ENCODE assay signal across 9 cellular contexts in the genomic region with DNA sequence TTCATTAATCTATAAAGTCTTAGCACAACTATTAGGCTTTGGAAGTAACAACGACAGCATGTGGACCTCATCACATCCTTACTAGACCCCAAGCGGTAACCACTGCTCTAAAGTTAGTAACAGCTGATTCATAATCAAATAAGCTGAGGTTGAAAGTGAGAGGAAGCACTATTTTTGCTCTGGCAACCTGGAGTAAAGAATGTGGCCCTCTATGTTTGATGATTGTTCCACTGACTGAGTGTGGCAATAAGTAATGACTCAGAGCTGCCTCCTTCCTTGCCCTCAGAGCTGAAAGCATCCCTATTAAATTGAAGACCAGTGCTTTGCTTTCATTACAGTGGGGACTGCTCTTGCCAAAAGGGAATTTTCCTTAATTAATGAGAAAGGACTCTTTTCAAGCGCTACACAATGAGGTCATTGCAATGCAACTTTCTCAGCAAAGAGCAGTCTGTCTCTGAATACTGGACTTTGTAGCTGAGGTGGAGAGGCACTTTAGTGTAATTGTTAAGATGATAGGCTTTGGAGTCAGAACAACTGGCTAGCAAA.
DNase-seq lines count a peak whose midpoint lies in the region; ATAC-seq and TF ChIP-seq lines count a peak whose summit lies in the region.
"Had no signal": no experiment of that assay in that cellular context is flagged by ENCODE, and none has a peak within 500 bp of the region (broad histone marks: within the 10 kb centered on the region; RNA-seq: fewer than 3 reads in every experiment).

No MANE protein-coding gene starts in this region.

- H3K9me3 ChIP-seq in OCI-LY7 (ENCODE audit: low read length) (no peaks in the 10 kb centered on the region), upper lobe of right lung (no peaks in the 10 kb centered on the region)

- H3K79me2 ChIP-seq in OCI-LY7 (ENCODE audit: insufficient read depth, low read depth, low read length) = no peaks in the 10 kb centered on the region

- H3K27me3 ChIP-seq in upper lobe of right lung = no peaks in the 10 kb centered on the region

- intact Hi-C loops in OCI-LY7 (cut with micrococcal nuclease; ENCODE audit: unreplicated experiment) (no loop called here), upper lobe of right lung (cut with DNase I) (no loop called here)

- POLR2A ChIA-PET in OCI-LY7 (lab: Charles Lee) = no interaction called here

- TF ChIP-seq CTCF in GM12865 (IDR thresholded peaks at IDR 0.05; ENCODE audit: insufficient read depth, low read depth, low read length, missing control alignments) (no peak), OCI-LY7 (conservative IDR thresholded peaks at IDR 0.05; ENCODE audit: low read length) (no peak), upper lobe of right lung (IDR thresholded peaks at IDR 0.05) (no peak)

- H3K4me1 ChIP-seq in OCI-LY7 (ENCODE audit: insufficient read depth, low read length, poor library complexity, severe bottlenecking) (no peaks in the 10 kb centered on the region), upper lobe of right lung (no peaks in the 10 kb centered on the region)

- no TSS peak for BruUV-seq in OCI-LY7 (replicated peaks; lab: Mats Ljungman, UMichigan)

- DNase-seq in GM12865 (ENCODE audit: low read depth) (peak; percentile 86), HS-5 (ENCODE audit: low read depth) (peak; percentile 90), cerebellar cortex (ENCODE audit: low spot score) (peak; percentile 0), skeletal muscle cell (ENCODE audit: low read depth) (peak; percentile 82), KG1 (lab: John Stamatoyannopoulos, UW) (no peak), OCI-LY7 (ENCODE audit: low spot score) (no peak), upper lobe of right lung (no peak)

- no peaks in the 10 kb centered on the region for H3K9me2 ChIP-seq in OCI-LY7 (ENCODE audit: insufficient read depth, low read length)

- ATAC-seq in GM21723 (IDR thresholded peaks at IDR 0.05; ENCODE audit: unreplicated experiment) (peak; percentile 94), upper lobe of right lung (no peak)
- ATAC-seq: K562 had no signal

- no peaks in the 10 kb centered on the region for H4K20me1 ChIP-seq in OCI-LY7 (ENCODE audit: insufficient read depth, low read length)

- H3K36me3 ChIP-seq in OCI-LY7 (ENCODE audit: insufficient read depth, low read length) = no peaks in the 10 kb centered on the region
- H3K36me3 ChIP-seq in upper lobe of right lung = no peaks in the 10 kb centered on the region

- no peak overlapping the region for H3K4me3 ChIP-seq in GM12865 (ENCODE audit: low read depth, low read length)
- no peak overlapping the region for H3K4me3 ChIP-seq in skeletal muscle cell (ENCODE audit: low read depth, low read length)
- H3K4me3 ChIP-seq in OCI-LY7 (ENCODE audit: low read depth, low read length, poor library complexity, severe bottlenecking) = no peak overlapping the region
- no peak overlapping the region for H3K4me3 ChIP-seq in upper lobe of right lung
- H3K4me3 ChIP-seq: K562 had no signal

- CTCF ChIA-PET in OCI-LY7 (lab: Charles Lee; ENCODE audit: unreplicated experiment) = no interaction called here

- no peak overlapping the region for H2AFZ ChIP-seq in OCI-LY7 (ENCODE audit: low read length)

- H3K4me2 ChIP-seq in OCI-LY7 (ENCODE audit: low read length) = no peak overlapping the region

- H3K27ac ChIP-seq in OCI-LY7 (ENCODE audit: low read depth, low read length, poor library complexity, severe bottlenecking) (no peak overlapping the region), upper lobe of right lung (no peak overlapping the region)

Comparison
In these comparisons a context has a peak if more than half of its experiments do, and no peak if none do; other contexts are left out.
1. DNase-seq: peak in GM12865 (single experiment), HS-5 (single experiment), cerebellar cortex (single experiment) and skeletal muscle cell (single experiment); none in KG1 (single experiment), OCI-LY7 (single experiment) and upper lobe of right lung (single experiment).